ENCODE assay signal across 9 cellular contexts in the genomic region with DNA sequence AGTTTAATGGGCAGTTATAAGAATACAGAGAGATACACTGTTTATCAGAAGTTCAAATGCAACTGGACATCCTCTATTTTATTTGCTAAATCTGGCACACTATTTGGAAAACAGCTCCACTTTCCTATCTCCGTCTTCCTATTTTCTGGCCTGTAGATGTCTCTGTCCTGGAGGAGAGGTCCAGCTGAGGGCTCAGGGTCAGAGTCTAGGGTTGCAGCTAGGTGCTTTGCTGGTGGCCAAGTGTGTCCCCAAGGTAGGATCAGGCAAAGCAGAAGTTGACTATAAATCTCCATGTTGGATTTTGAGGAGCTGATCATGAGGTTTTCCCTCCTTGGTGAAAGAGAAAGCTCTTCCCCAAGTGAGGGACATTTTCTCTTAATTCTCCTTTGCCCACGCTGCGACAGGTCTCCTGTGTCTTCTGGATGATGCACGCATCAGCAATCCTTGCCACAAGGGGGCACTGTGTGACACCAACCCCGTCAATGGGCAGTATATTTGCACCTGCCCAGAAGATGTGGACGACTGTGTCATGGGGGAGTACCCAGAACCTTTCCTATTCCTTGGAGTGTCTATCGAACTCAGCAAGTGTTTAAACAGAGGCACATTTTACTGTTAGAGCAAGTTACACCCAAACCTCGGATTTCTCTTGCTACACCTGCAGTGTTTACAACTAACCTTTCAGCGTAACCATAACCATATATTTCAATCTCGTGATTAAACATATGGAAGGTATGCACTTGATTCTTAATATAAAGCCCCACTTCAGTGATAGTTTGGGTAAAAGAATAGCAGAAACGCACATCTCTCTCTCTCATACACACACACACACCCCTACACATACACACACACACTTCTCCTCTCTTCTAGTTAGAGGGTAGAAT. TPM values are rescaled to one million over a fixed set of nuclear protein-coding genes. Genes with fewer than 3 reads are reported as not detected.
A peak's percentile ranks its signal among the peaks of the same experiment; 100 is the strongest.
DNase-seq lines count a peak whose midpoint lies in the region; ATAC-seq and TF ChIP-seq lines count a peak whose summit lies in the region.
"Had no signal": no experiment of that assay in that cellular context is flagged by ENCODE, and none has a peak within 500 bp of the region (broad histone marks: within the 10 kb centered on the region; RNA-seq: fewer than 3 reads in every experiment).

No MANE protein-coding gene starts in this region.

- no peak overlapping the region for H3K4me3 Mint-ChIP-seq in T-helper 17 cell

- no peaks in the 10 kb centered on the region for H3K9me3 ChIP-seq in DOHH2 (ENCODE audit: control insufficient read depth, insufficient read depth, low read length)
- no peaks in the 10 kb centered on the region for H3K9me3 ChIP-seq in T-helper 17 cell (ENCODE audit: control insufficient read depth, low read length, poor library complexity, severe bottlenecking)

- 0 out of 2 replicates have a peak, but pooled peaks cover 5% of the 10 kb centered on the region for H3K27me3 ChIP-seq in DOHH2 (ENCODE audit: control insufficient read depth, low read length)
- no peaks in the 10 kb centered on the region for H3K27me3 ChIP-seq in HL-60 (ENCODE audit: insufficient read depth, poor library complexity, severe bottlenecking)

- no peaks in the 10 kb centered on the region for H3K9me2 ChIP-seq in DOHH2 (replicated peaks; ENCODE audit: control insufficient read depth, low read length)

- H3K4me1 ChIP-seq in DOHH2 (ENCODE audit: control insufficient read depth, low read length) = no peaks in the 10 kb centered on the region

- peaks cover 3% of the 10 kb centered on the region for H3K36me3 Mint-ChIP-seq in T-helper 17 cell (ENCODE audit: low read depth)

- H3K4me2 ChIP-seq in DOHH2 (ENCODE audit: low read length) = no peak overlapping the region

- no peaks in the 10 kb centered on the region for H3F3A ChIP-seq in DOHH2 (ENCODE audit: control insufficient read depth, insufficient read depth)

- H3K27me3 Mint-ChIP-seq in T-helper 17 cell = peaks cover 8% of the 10 kb centered on the region

- no peak overlapping the region for H3K4me3 ChIP-seq in DOHH2 (ENCODE audit: low read length)
- H3K4me3 ChIP-seq in HL-60 (replicated peaks; ENCODE audit: insufficient read depth, low read length) = no peak overlapping the region
- no peak overlapping the region for H3K4me3 ChIP-seq in astrocyte of the cerebellum (ENCODE audit: low read depth, low read length)

- peak; percentile 87 for TF ChIP-seq CTCF in DOHH2 (IDR thresholded peaks at IDR 0.05; ENCODE audit: low read depth, low read length, poor library complexity, severe bottlenecking)
- TF ChIP-seq CTCF in HL-60 (IDR thresholded peaks at IDR 0.05; ENCODE audit: insufficient read depth, low read length) = peak; percentile 69
- TF ChIP-seq CTCF in astrocyte of the cerebellum (IDR thresholded peaks at IDR 0.05; ENCODE audit: low read depth, low read length, missing control alignments) = peak; percentile 75

- H3K27ac ChIP-seq in DOHH2 (ENCODE audit: low read depth, low read length) = no peak overlapping the region
- no peak overlapping the region for H3K27ac ChIP-seq in HL-60 (replicated peaks)

- H4K20me1 ChIP-seq in DOHH2 (ENCODE audit: control insufficient read depth, insufficient read depth, low read depth, low read length) = no peaks in the 10 kb centered on the region

- no peaks in the 10 kb centered on the region for H3K36me3 ChIP-seq in DOHH2 (ENCODE audit: control insufficient read depth, low read length)

- H3K79me2 ChIP-seq in DOHH2 (ENCODE audit: control insufficient read depth, low read length) = no peaks in the 10 kb centered on the region

- H3K27ac Mint-ChIP-seq in T-helper 17 cell = no peak overlapping the region

- H3K4me1 Mint-ChIP-seq in T-helper 17 cell = peaks cover 3% of the 10 kb centered on the region

- DNase-seq in HL-60 (ENCODE audit: low read depth in 1 of 2, low spot score in 1 of 2) (peak; percentile 35 to 63), T-helper 17 cell (peak; percentile 12 to 49 (median 16)), astrocyte of the cerebellum (ENCODE audit: low read depth) (no peak), islet precursor cell (peak; percentile 79)
- peak; percentile 48 to 59 for DNase-seq in stimulated activated CD4-positive, alpha-beta T cell treated with anti-CD3 and anti-CD28 coated beads, Interleukin-4, amount 100 ng/mL, for 48 hours (ENCODE audit: low read depth in 2 of 2)

- peak; percentile 67 for ATAC-seq in T-helper 17 cell
- no peak for ATAC-seq in HG02840 (IDR thresholded peaks at IDR 0.05; ENCODE audit: low FRiP score, unreplicated experiment)
- ATAC-seq in GM19023 (IDR thresholded peaks at IDR 0.05; ENCODE audit: unreplicated experiment) = no peak

- in situ Hi-C loops in astrocyte of the cerebellum (cut with HindIII; ENCODE audit: low sequenced_read_pairs) = no loop called here

RNA-seq across cellular contexts. Expression of a gene that starts 10.2 kb away (rescaled TPM):
- not detected for total RNA-seq in T-helper 17 cell
- total RNA-seq: urinary bladder had no signal
